In genomic region chr15:61034793-61035710, GRCh38 we compare ENCODE assay signal across 11 cellular contexts.
DNase-seq lines count a peak whose midpoint lies in the region; ATAC-seq and TF ChIP-seq lines count a peak whose summit lies in the region.
"Had no signal": no experiment of that assay in that cellular context is flagged by ENCODE, and none has a peak within 500 bp of the region (broad histone marks: within the 10 kb centered on the region; RNA-seq: fewer than 3 reads in every experiment).

No MANE protein-coding gene starts in this region.

- no TSS peak for BruUV-seq in IMR-90 (replicated peaks; lab: Mats Ljungman, UMichigan)

- H3K36me3 ChIP-seq in IMR-90 (ENCODE audit: control insufficient read depth, insufficient read depth, low read length) (no peaks in the 10 kb centered on the region), esophagus squamous epithelium (no peaks in the 10 kb centered on the region), mesendoderm (ENCODE audit: control insufficient read depth, insufficient read depth, low read length) (no peaks in the 10 kb centered on the region), thyroid gland (no peaks in the 10 kb centered on the region)
- H3K36me3 ChIP-seq: cardiac muscle cell had no signal

- WGBS in IMR-90 (ENCODE audit: extremely low coverage in 2 of 2, insufficient read length in 1 of 2), 2 experiments, result no CpG with 5 or more reads among the region's 8 CpGs
- 63 to 65% methylated on average over 8 of the region's 8 CpGs for WGBS in esophagus squamous epithelium, 2 donors
- no CpG with 5 or more reads among the region's 8 CpGs for WGBS in mesendoderm (ENCODE audit: extremely low coverage, insufficient coverage, low lambda C conversion rate)
- 56 to 57% methylated on average over 8 of the region's 8 CpGs for WGBS in thyroid gland, 2 donors

- H3K27me3 ChIP-seq in IMR-90 (ENCODE audit: control insufficient read depth, insufficient read depth, low read length) (no peaks in the 10 kb centered on the region), esophagus squamous epithelium (no peaks in the 10 kb centered on the region), mesendoderm (ENCODE audit: insufficient read depth, low read length, poor library complexity) (no peaks in the 10 kb centered on the region), thyroid gland (no peaks in the 10 kb centered on the region)
- H3K27me3 ChIP-seq: cardiac muscle cell had no signal

- H3K9me1 ChIP-seq in IMR-90 (ENCODE audit: insufficient read depth, low read length), result no peaks in the 10 kb centered on the region

- H3K18ac ChIP-seq in IMR-90 (ENCODE audit: low read depth, low read length) (peak overlapping the region; percentile 75), mesendoderm (ENCODE audit: low read length) (no peak overlapping the region)

- H4K5ac ChIP-seq in IMR-90 (ENCODE audit: low read depth, low read length) (peak overlapping the region; percentile 50), mesendoderm (ENCODE audit: low read length) (no peak overlapping the region)

- H2BK120ac ChIP-seq in IMR-90 (ENCODE audit: low read depth, low read length), result peak overlapping the region; percentile 23; the same call in 1 of the 2 replicates
- H2BK120ac ChIP-seq in mesendoderm (ENCODE audit: low read depth, low read length), result no peak overlapping the region

- H4K20me1 ChIP-seq in IMR-90 (ENCODE audit: insufficient read depth, low read length), result no peaks in the 10 kb centered on the region

- DNase-seq in IMR-90 (peak; percentile 85), esophagus squamous epithelium (lab: John Stamatoyannopoulos, UW) (no peak), mesendoderm (no peak), thyroid gland (no peak), NOMO-1 treated with dmso at 0.1 percent for 144 hours (lab: John Stamatoyannopoulos, UW; ENCODE audit: unreplicated experiment) (no peak)
- DNase-seq in NK-92 treated with Interleukin-12 subunit alpha and Interleukin-12 subunit beta, amount 100 ng/mL, for 24 hours (lab: John Stamatoyannopoulos, UW), result no peak
- DNase-seq: activated T-cell treated with anti-CD3 and anti-CD28 coated beads, Interleukin-2, amount 50 U/mL, for 1 hour; DMS153 had no signal

- no peak overlapping the region for H3K4me3 ChIP-seq in IMR-90 (ENCODE audit: insufficient read depth, low read depth, low read length)
- no peak overlapping the region for H3K4me3 ChIP-seq in esophagus squamous epithelium
- H3K4me3 ChIP-seq in mesendoderm (ENCODE audit: low read length), result no peak overlapping the region
- H3K4me3 ChIP-seq in thyroid gland (replicated peaks in 1 of 3), result no peak overlapping the region
- H3K4me3 ChIP-seq: cardiac muscle cell had no signal

- peak overlapping the region; percentile 38; the same call in 1 of the 2 replicates for H2BK20ac ChIP-seq in IMR-90 (ENCODE audit: low read depth, low read length)

- H3K4me2 ChIP-seq in IMR-90 (ENCODE audit: low read depth, low read length) (peak overlapping the region; percentile 75), mesendoderm (ENCODE audit: low read length) (no peak overlapping the region)

- no peaks in the 10 kb centered on the region for H3K79me2 ChIP-seq in mesendoderm (ENCODE audit: control insufficient read depth, insufficient read depth, low read length)

- H2BK15ac ChIP-seq in IMR-90 (ENCODE audit: low read depth, low read length), result 0 out of 3 replicates have a peak overlapping the region, but pooled peaks have one; percentile 49
- H2BK15ac ChIP-seq in mesendoderm (replicated peaks; ENCODE audit: low read depth), result peak overlapping the region; percentile 19

- H3K23ac ChIP-seq in IMR-90 (ENCODE audit: low read depth, low read length) (no peak overlapping the region; the same call in 1 of the 2 replicates), mesendoderm (ENCODE audit: low read length) (no peak overlapping the region)

- POLR2A ChIA-PET in IMR-90 (lab: Charles Lee; ENCODE audit: unreplicated experiment), result interaction anchor here (0.6 kb wide), 1 partner anchor 113 kb away, joined by 13 read pairs; no protein-coding TSS in a partner anchor

- TF ChIP-seq POLR2A in IMR-90 (IDR thresholded peaks at IDR 0.05; ENCODE audit: low read depth, low read length), result no peak
- TF ChIP-seq POLR2A in esophagus squamous epithelium (IDR thresholded peaks at IDR 0.05), result no peak
- TF ChIP-seq POLR2A in thyroid gland (IDR thresholded peaks at IDR 0.05), result no peak

- H3K9me3 ChIP-seq in IMR-90 (ENCODE audit: control insufficient read depth, insufficient read depth, low read length) (no peaks in the 10 kb centered on the region), esophagus squamous epithelium (no peaks in the 10 kb centered on the region), thyroid gland (no peaks in the 10 kb centered on the region)

- in situ Hi-C loops in IMR-90 (cut with MboI; ENCODE audit: low sequenced_read_pairs), result no loop called here

- H4K91ac ChIP-seq in IMR-90 (ENCODE audit: insufficient read depth, low read depth, low read length), result 0 out of 2 replicates have a peak overlapping the region, but pooled peaks have one; percentile 15

- ATAC-seq in IMR-90 (ENCODE audit: low read depth) (peak; percentile 67), GM19395 (IDR thresholded peaks at IDR 0.05; ENCODE audit: unreplicated experiment) (no peak)
- no peak for ATAC-seq in activated CD4-positive, CD25-positive, alpha-beta regulatory T cell treated with anti-CD3 and anti-CD28 coated beads, Interleukin-2, amount 50 U/mL, for 24 hours

- dilution Hi-C loops in IMR-90 (cut with HindIII; ENCODE audit: low sequenced_read_pairs, unreplicated experiment), result no loop called here

- intact Hi-C loops in IMR-90 (cut with micrococcal nuclease) (no loop called here), esophagus squamous epithelium (cut with DNase I) (no loop called here), thyroid gland (cut with DNase I) (no loop called here)

- no peak for TF ChIP-seq RAD21 in IMR-90 (IDR thresholded peaks at IDR 0.05; ENCODE audit: low read length)

- H3K27ac ChIP-seq in IMR-90 (ENCODE audit: insufficient read depth, low read length) (peak overlapping the region; percentile 53), esophagus squamous epithelium (peak overlapping the region in 3 of 4 donors; percentile 4 to 73 (median 59)), mesendoderm (ENCODE audit: low read depth, low read length) (no peak overlapping the region), thyroid gland (peak overlapping the region; percentile 31 to 60 (median 52))
- H3K27ac ChIP-seq: cardiac muscle cell had no signal

- H3K4me1 ChIP-seq in IMR-90 (ENCODE audit: control insufficient read depth, insufficient read depth, low read length) (peaks cover 10% of the 10 kb centered on the region), esophagus squamous epithelium (peaks cover 0 to 37% (median 4%) of the 10 kb centered on the region in 3 donors), mesendoderm (ENCODE audit: control insufficient read depth, low read depth, low read length) (peaks cover 4% of the 10 kb centered on the region), thyroid gland (peaks cover 30 to 32% of the 10 kb centered on the region in 2 donors)

- no peak overlapping the region for H2AK9ac ChIP-seq in IMR-90 (replicated peaks; ENCODE audit: low read depth, low read length, poor library complexity)

- H4K8ac ChIP-seq in IMR-90 (ENCODE audit: low read depth in 2 of 2, low read length in 2 of 2) (peak overlapping the region in 1 of 2 experiments; percentile 83; a peak in 2 of 4 replicates), mesendoderm (ENCODE audit: low read depth, low read length) (no peak overlapping the region)

- no peak overlapping the region for H3K56ac ChIP-seq in IMR-90 (ENCODE audit: extremely low read depth, insufficient read depth, low read length)
- no peak overlapping the region for H3K56ac ChIP-seq in mesendoderm (ENCODE audit: low read length)

- peak overlapping the region; percentile 29 for H2AFZ ChIP-seq in IMR-90 (replicated peaks; ENCODE audit: low read length, poor library complexity)

- TF ChIP-seq CTCF in IMR-90 (conservative IDR thresholded peaks at IDR 0.05; ENCODE audit: low read depth, low read length) (no peak), esophagus squamous epithelium (IDR thresholded peaks at IDR 0.05) (no peak), thyroid gland (IDR thresholded peaks at IDR 0.05) (no peak)

- peak overlapping the region; percentile 8; the same call in 1 of the 2 replicates for H3K9ac ChIP-seq in IMR-90 (ENCODE audit: low read depth, low read length)
- H3K9ac ChIP-seq in mesendoderm (ENCODE audit: low read length), result no peak overlapping the region

- H2AK5ac ChIP-seq in IMR-90 (ENCODE audit: low read depth, low read length), result 0 out of 2 replicates have a peak overlapping the region, but pooled peaks have one; percentile 7
- no peak overlapping the region for H2AK5ac ChIP-seq in mesendoderm (ENCODE audit: low read length)

- H3K14ac ChIP-seq in IMR-90 (replicated peaks; ENCODE audit: low read depth, low read length), result peak overlapping the region; percentile 57; the same call in 1 of the 2 replicates

- peak overlapping the region; percentile 26 for H3K4ac ChIP-seq in IMR-90 (ENCODE audit: low read depth, low read length)
- no peak overlapping the region for H3K4ac ChIP-seq in mesendoderm (ENCODE audit: low read depth, low read length)

- CTCF ChIA-PET in IMR-90 (lab: Yijun Ruan, JAX), result no interaction called here

- no peaks in the 10 kb centered on the region for H3K79me1 ChIP-seq in IMR-90 (ENCODE audit: low read depth in 1 of 2, low read length in 2 of 2)
- no peaks in the 10 kb centered on the region for H3K79me1 ChIP-seq in mesendoderm (ENCODE audit: low read length)

- H2BK5ac ChIP-seq in IMR-90 (ENCODE audit: low read depth, low read length, poor library complexity, severe bottlenecking) (peak overlapping the region; percentile 85), mesendoderm (ENCODE audit: low read length) (no peak overlapping the region)

TF ChIP-seq in IMR-90, 13 proteins besides CTCF, POLR2A, EP300 and RAD21:
- TF ChIP-seq BHLHE40 (IDR thresholded peaks at IDR 0.05; ENCODE audit: low read depth, low read length) (no peak), RFX5 (IDR thresholded peaks at IDR 0.05; ENCODE audit: low read depth, low read length) (no peak), MAZ (IDR thresholded peaks at IDR 0.05; ENCODE audit: borderline replicate concordance, low read depth, low read length) (no peak)
